ENCODE assay signal across 20 cellular contexts in genomic region chr6:45901777-45902650, GRCh38.
"Had no signal": no experiment of that assay in that cellular context is flagged by ENCODE, and none has a peak within 500 bp of the region (broad histone marks: within the 10 kb centered on the region; RNA-seq: fewer than 3 reads in every experiment).

No MANE protein-coding gene starts in this region.

- H3K36me3 ChIP-seq: cardiac muscle cell, tibial artery had no signal

- DNase-seq: activated CD4-positive, alpha-beta memory T cell treated with anti-CD3 and anti-CD28 coated beads, Interleukin-2, amount 10 ng/mL, durations not matched to agents 7 days and 5 days; activated CD4-positive, alpha-beta T cell treated with anti-CD3 and anti-CD28 coated beads, Interleukin-2, amount 10 ng/mL, durations not matched to agents 24 days and 14 days; activated effector memory CD4-positive, alpha-beta T cell treated with Interleukin-2 at 50 U/mL for 16 hours; activated naive CD4-positive, alpha-beta T cell treated with anti-CD3 and anti-CD28 coated beads for 36 hours; activated naive CD8-positive, alpha-beta T cell treated with anti-CD3 and anti-CD28 coated beads, Interleukin-2, amount 50 U/mL, for 24 hours; activated T-cell treated with anti-CD3 and anti-CD28 coated beads, Interleukin-2, amount 50 U/mL, for 72 hours; effector CD4-positive, alpha-beta T cell; foreskin fibroblast; nephron progenitor cell; nucleus accumbens; small intestine; stimulated activated CD4-positive, alpha-beta T cell treated with anti-CD3 and anti-CD28 coated beads, Interleukin-2, amount 100 ng/mL, for 24 hours; stimulated activated naive CD8-positive, alpha-beta T cell treated with anti-CD3 and anti-CD28 coated beads, Interleukin-15, amount 100 ng/mL, for 72 hours; T-helper 2 cell; tibial artery had no signal

- H3K27me3 ChIP-seq: cardiac muscle cell, hepatocyte, tibial artery had no signal

- H3K4me1 ChIP-seq: parathyroid adenoma had no signal

- H3K27ac ChIP-seq: cardiac muscle cell, hepatocyte, parathyroid adenoma, tibial artery had no signal

- ATAC-seq: activated CD4-positive, CD25-positive, alpha-beta regulatory T cell treated with anti-CD3 and anti-CD28 coated beads, Interleukin-2, amount 50 U/mL, for 24 hours; activated naive CD8-positive, alpha-beta T cell treated with anti-CD3 and anti-CD28 coated beads, Interleukin-2, amount 50 U/mL, for 24 hours; activated T-cell treated with anti-CD3 and anti-CD28 coated beads, Interleukin-2, amount 50 U/mL, for 72 hours; stimulated activated effector memory CD8-positive, alpha-beta T cell treated with anti-CD3 and anti-CD28 coated beads, Interleukin-12 subunit alpha, Interleukin-12 subunit beta, amount 100 ng/mL, for 72 hours; stimulated activated naive CD8-positive, alpha-beta T cell treated with anti-CD3 and anti-CD28 coated beads, Interleukin-15, amount 100 ng/mL, for 72 hours had no signal

- H3K9me3 ChIP-seq: tibial artery had no signal

- H3K4me3 ChIP-seq: cardiac muscle cell, hepatocyte, tibial artery had no signal
